Comparison of ENCODE assay signal across 26 cellular contexts in genomic region chr6:42375905-42376304, GRCh38.
DNase-seq lines count a peak whose midpoint lies in the region; ATAC-seq and TF ChIP-seq lines count a peak whose summit lies in the region.
"Had no signal": no experiment of that assay in that cellular context is flagged by ENCODE, and none has a peak within 500 bp of the region (broad histone marks: within the 10 kb centered on the region; RNA-seq: fewer than 3 reads in every experiment).

No MANE protein-coding gene starts in this region.

- no peaks in the 10 kb centered on the region for H3K27me3 ChIP-seq in CD4-positive, alpha-beta memory T cell (ENCODE audit: insufficient read depth, low read length)
- H3K27me3 ChIP-seq: gastroesophageal sphincter, SJCRH30, transverse colon had no signal

- H3K4me3 ChIP-seq in CD4-positive, alpha-beta memory T cell (ENCODE audit: low read length in 2 of 2): no peak overlapping the region
- H3K4me3 ChIP-seq: A549, gastroesophageal sphincter, HAP-1, lower lobe of right lung, SJCRH30, transverse colon had no signal

- no peak overlapping the region for H3K4me3 Mint-ChIP-seq in activated CD8-positive, alpha-beta T cell treated with anti-CD3 and anti-CD28 coated beads for 36 hours
- no peak overlapping the region for H3K4me3 Mint-ChIP-seq in activated CD8-positive, alpha-beta T cell treated with anti-CD3 and anti-CD28 coated beads, Interleukin-2, amount 10 ng/mL, durations not matched to agents 7 days and 5 days
- H3K4me3 Mint-ChIP-seq in CD4-positive, alpha-beta memory T cell: no peak overlapping the region
- H3K4me3 Mint-ChIP-seq in T-helper 17 cell: no peak overlapping the region
- H3K4me3 Mint-ChIP-seq in naive thymus-derived CD8-positive, alpha-beta T cell: no peak overlapping the region
- H3K4me3 Mint-ChIP-seq: activated CD4-positive, alpha-beta memory T cell treated with anti-CD3 and anti-CD28 coated beads for 36 hours; nephron; WTC11 had no signal

- peaks cover 6% of the 10 kb centered on the region for H3K36me3 Mint-ChIP-seq in activated CD8-positive, alpha-beta T cell treated with anti-CD3 and anti-CD28 coated beads for 36 hours (ENCODE audit: low read depth)
- peaks cover 10% of the 10 kb centered on the region for H3K36me3 Mint-ChIP-seq in activated CD8-positive, alpha-beta T cell treated with anti-CD3 and anti-CD28 coated beads, Interleukin-2, amount 10 ng/mL, durations not matched to agents 7 days and 5 days (ENCODE audit: low read depth)
- H3K36me3 Mint-ChIP-seq in CD4-positive, alpha-beta memory T cell: peaks cover 3 to 5% of the 10 kb centered on the region in 2 donors
- H3K36me3 Mint-ChIP-seq in T-helper 17 cell (ENCODE audit: low read depth): no peaks in the 10 kb centered on the region
- no peaks in the 10 kb centered on the region for H3K36me3 Mint-ChIP-seq in naive thymus-derived CD8-positive, alpha-beta T cell
- H3K36me3 Mint-ChIP-seq: WTC11 had no signal

- no peaks in the 10 kb centered on the region for H3K9me3 ChIP-seq in CD4-positive, alpha-beta memory T cell (ENCODE audit: control insufficient read depth in 1 of 2, low read length in 2 of 2)
- no peaks in the 10 kb centered on the region for H3K9me3 ChIP-seq in T-helper 17 cell (ENCODE audit: control insufficient read depth, low read length, poor library complexity, severe bottlenecking)
- H3K9me3 ChIP-seq: A549, gastroesophageal sphincter, HAP-1, lower lobe of right lung, SJCRH30, transverse colon had no signal

- H3K4me1 Mint-ChIP-seq in activated CD8-positive, alpha-beta T cell treated with anti-CD3 and anti-CD28 coated beads for 36 hours (ENCODE audit: low read depth): peaks cover 64% of the 10 kb centered on the region
- H3K4me1 Mint-ChIP-seq in activated CD8-positive, alpha-beta T cell treated with anti-CD3 and anti-CD28 coated beads, Interleukin-2, amount 10 ng/mL, durations not matched to agents 7 days and 5 days (ENCODE audit: low read depth): peaks cover 62% of the 10 kb centered on the region
- peaks cover 41 to 72% (median 54%) of the 10 kb centered on the region in 4 donors for H3K4me1 Mint-ChIP-seq in CD4-positive, alpha-beta memory T cell
- peaks cover 48% of the 10 kb centered on the region for H3K4me1 Mint-ChIP-seq in T-helper 17 cell
- peaks cover 43 to 84% (median 76%) of the 10 kb centered on the region in 4 donors for H3K4me1 Mint-ChIP-seq in naive thymus-derived CD8-positive, alpha-beta T cell
- H3K4me1 Mint-ChIP-seq: nephron had no signal

- CTCF ChIA-PET in activated CD8-positive, alpha-beta T cell treated with anti-CD3 and anti-CD28 coated beads for 36 hours (lab: Charles Lee): interaction anchor here (1.4 to 5.6 kb wide), 3 partner anchors 15 to 172 kb away, joined by 3 to 24 read pairs (median 23); no protein-coding TSS in a partner anchor
- CTCF ChIA-PET in activated CD8-positive, alpha-beta T cell treated with anti-CD3 and anti-CD28 coated beads, Interleukin-2, amount 10 ng/mL, durations not matched to agents 7 days and 5 days (lab: Charles Lee): no interaction called here
- CTCF ChIA-PET in CD4-positive, alpha-beta memory T cell (lab: Charles Lee; ENCODE audit: partially characterized antibody): interaction anchor here (3.4 kb wide), 1 partner anchor 15 kb away, joined by 17 read pairs; no protein-coding TSS in a partner anchor

- intact Hi-C loops in activated CD8-positive, alpha-beta T cell treated with anti-CD3 and anti-CD28 coated beads for 36 hours (cut with micrococcal nuclease): no loop called here
- intact Hi-C loops in CD4-positive, alpha-beta memory T cell (cut with micrococcal nuclease): no loop called here

- H3K27me3 Mint-ChIP-seq in activated CD8-positive, alpha-beta T cell treated with anti-CD3 and anti-CD28 coated beads for 36 hours: no peaks in the 10 kb centered on the region
- H3K27me3 Mint-ChIP-seq in activated CD8-positive, alpha-beta T cell treated with anti-CD3 and anti-CD28 coated beads, Interleukin-2, amount 10 ng/mL, durations not matched to agents 7 days and 5 days (ENCODE audit: low read depth): no peaks in the 10 kb centered on the region
- no peaks in the 10 kb centered on the region for H3K27me3 Mint-ChIP-seq in CD4-positive, alpha-beta memory T cell
- no peaks in the 10 kb centered on the region for H3K27me3 Mint-ChIP-seq in T-helper 17 cell
- H3K27me3 Mint-ChIP-seq in naive thymus-derived CD8-positive, alpha-beta T cell: no peaks in the 10 kb centered on the region
- H3K27me3 Mint-ChIP-seq: activated CD4-positive, alpha-beta memory T cell treated with anti-CD3 and anti-CD28 coated beads for 36 hours had no signal

- peaks cover 70% of the 10 kb centered on the region for H3K4me1 ChIP-seq in CD4-positive, alpha-beta memory T cell (ENCODE audit: insufficient read depth, low read length)
- H3K4me1 ChIP-seq: A549, gastroesophageal sphincter, HAP-1, SJCRH30, transverse colon had no signal

- TF ChIP-seq CTCF in activated CD8-positive, alpha-beta T cell treated with anti-CD3 and anti-CD28 coated beads for 36 hours (IDR thresholded peaks at IDR 0.05): no peak

- H3K27ac Mint-ChIP-seq in activated CD8-positive, alpha-beta T cell treated with anti-CD3 and anti-CD28 coated beads for 36 hours: peak overlapping the region; percentile 44
- H3K27ac Mint-ChIP-seq in activated CD8-positive, alpha-beta T cell treated with anti-CD3 and anti-CD28 coated beads, Interleukin-2, amount 10 ng/mL, durations not matched to agents 7 days and 5 days: no peak overlapping the region
- H3K27ac Mint-ChIP-seq in CD4-positive, alpha-beta memory T cell: peak overlapping the region in 5 of 7 donors; percentile 23 to 85 (median 54)
- peak overlapping the region; percentile 49 for H3K27ac Mint-ChIP-seq in T-helper 17 cell
- H3K27ac Mint-ChIP-seq in naive thymus-derived CD8-positive, alpha-beta T cell: peak overlapping the region; percentile 20 to 94 (median 87)
- H3K27ac Mint-ChIP-seq: activated CD4-positive, alpha-beta memory T cell treated with anti-CD3 and anti-CD28 coated beads for 36 hours; nephron had no signal

- H3K9me3 Mint-ChIP-seq in activated CD8-positive, alpha-beta T cell treated with anti-CD3 and anti-CD28 coated beads for 36 hours: no peaks in the 10 kb centered on the region
- no peaks in the 10 kb centered on the region for H3K9me3 Mint-ChIP-seq in activated CD8-positive, alpha-beta T cell treated with anti-CD3 and anti-CD28 coated beads, Interleukin-2, amount 10 ng/mL, durations not matched to agents 7 days and 5 days (ENCODE audit: insufficient read depth)
- peaks cover 0 to 3% (median 0%) of the 10 kb centered on the region in 8 donors for H3K9me3 Mint-ChIP-seq in CD4-positive, alpha-beta memory T cell
- no peaks in the 10 kb centered on the region for H3K9me3 Mint-ChIP-seq in naive thymus-derived CD8-positive, alpha-beta T cell
- H3K9me3 Mint-ChIP-seq: activated CD4-positive, alpha-beta memory T cell treated with anti-CD3 and anti-CD28 coated beads for 36 hours; nephron; WTC11 had no signal

- no peak overlapping the region for H3K27ac ChIP-seq in CD4-positive, alpha-beta memory T cell (ENCODE audit: low read depth, low read length)
- H3K27ac ChIP-seq: A549, gastroesophageal sphincter, lower lobe of right lung, SJCRH30, transverse colon had no signal

- no peak for DNase-seq in activated CD8-positive, alpha-beta T cell treated with anti-CD3 and anti-CD28 coated beads for 36 hours
- no peak for DNase-seq in activated CD8-positive, alpha-beta T cell treated with anti-CD3 and anti-CD28 coated beads, Interleukin-2, amount 10 ng/mL, durations not matched to agents 7 days and 5 days
- DNase-seq in CD4-positive, alpha-beta memory T cell: no peak
- no peak for DNase-seq in T-helper 17 cell
- no peak for DNase-seq in naive thymus-derived CD8-positive, alpha-beta T cell
- DNase-seq in cerebellar cortex (ENCODE audit: low spot score): no peak
- DNase-seq: activated CD4-positive, alpha-beta memory T cell treated with anti-CD3 and anti-CD28 coated beads for 36 hours; activated naive CD4-positive, alpha-beta T cell; amygdala; DMS153; lower lobe of right lung; NCI-H1694; NCI-H2171; NCI-H510A; SJCRH30; stimulated activated CD4-positive, alpha-beta T cell treated with anti-CD3 and anti-CD28 coated beads, Interleukin-4, amount 100 ng/mL, for 24 hours; SW 1271; transverse colon had no signal

- POLR2A ChIA-PET in activated CD8-positive, alpha-beta T cell treated with anti-CD3 and anti-CD28 coated beads for 36 hours (lab: Charles Lee): interaction anchor here (0.7 to 1.4 kb wide), 3 partner anchors 11 to 72 kb away, joined by 3 to 4 read pairs (median 3); no protein-coding TSS in a partner anchor
- POLR2A ChIA-PET in activated CD8-positive, alpha-beta T cell treated with anti-CD3 and anti-CD28 coated beads, Interleukin-2, amount 10 ng/mL, durations not matched to agents 7 days and 5 days (lab: Charles Lee): interaction anchor here (0.6 to 1.2 kb wide), 2 partner anchors 14 to 58 kb away, joined by 3 to 7 read pairs; no protein-coding TSS in a partner anchor
- POLR2A ChIA-PET in CD4-positive, alpha-beta memory T cell (lab: Charles Lee; ENCODE audit: partially characterized antibody): interaction anchor here (0.9 to 1.9 kb wide), 3 partner anchors 9 to 76 kb away, joined by 3 to 6 read pairs (median 3); partner anchors contain the start of gene TRERF1
- POLR2A ChIA-PET in naive thymus-derived CD8-positive, alpha-beta T cell (lab: Charles Lee): interaction anchor here (1.1 to 9.7 kb wide), 4 partner anchors 8 to 77 kb away, joined by 3 to 112 read pairs (median 4); no protein-coding TSS in a partner anchor

- no peaks in the 10 kb centered on the region for H3K36me3 ChIP-seq in CD4-positive, alpha-beta memory T cell (ENCODE audit: insufficient read depth, low read length)
- H3K36me3 ChIP-seq: gastroesophageal sphincter, HAP-1, lower lobe of right lung, SJCRH30, transverse colon had no signal

- no peak for ATAC-seq in activated CD8-positive, alpha-beta T cell treated with anti-CD3 and anti-CD28 coated beads for 36 hours
- ATAC-seq in activated CD8-positive, alpha-beta T cell treated with anti-CD3 and anti-CD28 coated beads, Interleukin-2, amount 10 ng/mL, durations not matched to agents 7 days and 5 days: no peak
- no peak for ATAC-seq in T-helper 17 cell
- no peak for ATAC-seq in naive thymus-derived CD8-positive, alpha-beta T cell
- ATAC-seq in HG02759 (IDR thresholded peaks at IDR 0.05; ENCODE audit: unreplicated experiment): no peak
- no peak for ATAC-seq in HG02588 (IDR thresholded peaks at IDR 0.05; ENCODE audit: unreplicated experiment)
- ATAC-seq: A549, gastroesophageal sphincter, HepG2, lower lobe of right lung, WTC11 had no signal
